ENCODE assay signal across 2 cellular contexts in the genomic region with DNA sequence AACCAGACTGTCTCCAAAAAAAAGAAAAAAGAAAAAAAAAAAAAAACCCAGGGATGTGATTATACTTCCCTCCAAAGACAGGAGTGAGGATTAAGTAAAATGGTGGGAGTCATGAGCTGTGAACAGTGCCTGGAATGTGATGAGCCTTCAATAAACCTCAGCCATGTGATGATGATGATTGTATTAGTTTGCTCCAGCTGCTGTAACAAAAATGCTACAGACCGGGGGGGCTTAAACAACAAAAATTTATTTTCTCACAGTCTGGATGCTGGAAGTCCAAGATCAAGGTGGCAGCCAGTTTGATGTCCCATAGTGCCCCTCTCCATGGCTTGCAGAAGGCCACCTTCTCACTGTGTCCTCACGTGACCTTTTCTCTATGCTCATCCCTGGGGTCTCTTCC.
TF ChIP-seq lines count a peak whose summit lies in the region.

No MANE protein-coding gene starts in this region.

TF ChIP-seq in A549, 52 proteins besides CTCF, POLR2A, EP300 and RAD21:
- TF ChIP-seq JUNB (IDR thresholded peaks at IDR 0.05): no peak
- no peak for TF ChIP-seq RFX5 (IDR thresholded peaks at IDR 0.05)
- TF ChIP-seq MAZ (IDR thresholded peaks at IDR 0.05; ENCODE audit: borderline replicate concordance, low read depth, low read length): no peak
- TF ChIP-seq EHF (CRISPR knock-in tag; IDR thresholded peaks at IDR 0.05): no peak
- no peak for TF ChIP-seq ZNF302 (CRISPR knock-in tag; IDR thresholded peaks at IDR 0.05)
- TF ChIP-seq SREBF2 (IDR thresholded peaks at IDR 0.05): no peak
- no peak for TF ChIP-seq CHD2 (IDR thresholded peaks at IDR 0.05; ENCODE audit: low read length, partially characterized antibody)
- TF ChIP-seq CBX2 (IDR thresholded peaks at IDR 0.05; ENCODE audit: borderline replicate concordance, low read depth): no peak
- no peak for TF ChIP-seq KDM5A (IDR thresholded peaks at IDR 0.05)
- no peak for TF ChIP-seq NR3C1 (IDR thresholded peaks at IDR 0.05)
- no peak for TF ChIP-seq MYC (IDR thresholded peaks at IDR 0.05; ENCODE audit: borderline replicate concordance, low read length)
- TF ChIP-seq, protein P1, sequence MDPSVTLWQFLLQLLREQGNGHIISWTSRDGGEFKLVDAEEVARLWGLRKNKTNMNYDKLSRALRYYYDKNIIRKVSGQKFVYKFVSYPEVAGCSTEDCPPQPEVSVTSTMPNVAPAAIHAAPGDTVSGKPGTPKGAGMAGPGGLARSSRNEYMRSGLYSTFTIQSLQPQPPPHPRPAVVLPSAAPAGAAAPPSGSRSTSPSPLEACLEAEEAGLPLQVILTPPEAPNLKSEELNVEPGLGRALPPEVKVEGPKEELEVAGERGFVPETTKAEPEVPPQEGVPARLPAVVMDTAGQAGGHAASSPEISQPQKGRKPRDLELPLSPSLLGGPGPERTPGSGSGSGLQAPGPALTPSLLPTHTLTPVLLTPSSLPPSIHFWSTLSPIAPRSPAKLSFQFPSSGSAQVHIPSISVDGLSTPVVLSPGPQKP (IDR thresholded peaks at IDR 0.05; ENCODE audit: low read depth, low read length): no peak
- TF ChIP-seq, protein P2, sequence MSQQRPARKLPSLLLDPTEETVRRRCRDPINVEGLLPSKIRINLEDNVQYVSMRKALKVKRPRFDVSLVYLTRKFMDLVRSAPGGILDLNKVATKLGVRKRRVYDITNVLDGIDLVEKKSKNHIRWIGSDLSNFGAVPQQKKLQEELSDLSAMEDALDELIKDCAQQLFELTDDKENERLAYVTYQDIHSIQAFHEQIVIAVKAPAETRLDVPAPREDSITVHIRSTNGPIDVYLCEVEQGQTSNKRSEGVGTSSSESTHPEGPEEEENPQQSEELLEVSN (IDR thresholded peaks at IDR 0.05; ENCODE audit: borderline replicate concordance, low read depth): no peak
- no peak for TF ChIP-seq HOXA7 (CRISPR knock-in tag; IDR thresholded peaks at IDR 0.05)
- TF ChIP-seq RARB (CRISPR knock-in tag; IDR thresholded peaks at IDR 0.05): no peak
- no peak for TF ChIP-seq EHMT2 (IDR thresholded peaks at IDR 0.05; ENCODE audit: low read depth)

TF ChIP-seq in IMR-90, 13 proteins besides CTCF, POLR2A, EP300 and RAD21:
- TF ChIP-seq BHLHE40 (IDR thresholded peaks at IDR 0.05; ENCODE audit: low read depth, low read length) (no peak), MAZ (IDR thresholded peaks at IDR 0.05; ENCODE audit: borderline replicate concordance, low read depth, low read length) (no peak), NFE2L2 (IDR thresholded peaks at IDR 0.05; ENCODE audit: low read depth, low read length) (no peak), SMC3 (IDR thresholded peaks at IDR 0.05; ENCODE audit: low read depth, low read length) (no peak)
